18 cellular contexts compared by ENCODE assay signal in genomic region chr14:26841361-26841760, GRCh38.
A peak's percentile ranks its signal among the peaks of the same experiment; 100 is the strongest.
DNase-seq lines count a peak whose midpoint lies in the region; ATAC-seq lines count a peak whose summit lies in the region.
"Had no signal": no experiment of that assay in that cellular context is flagged by ENCODE, and none has a peak within 500 bp of the region (broad histone marks: within the 10 kb centered on the region; RNA-seq: fewer than 3 reads in every experiment).

No MANE protein-coding gene starts in this region.

- DNase-seq in HPDE6-E6E7 (ENCODE audit: extremely low spot score): peak; percentile 2
- peak; percentile 11 for DNase-seq in astrocyte of the hippocampus (ENCODE audit: low read depth, low spot score)
- DNase-seq in kidney glomerular epithelial cell (lab: John Stamatoyannopoulos, UW): peak; percentile 56
- no peak for DNase-seq in GM19240 (ENCODE audit: insufficient read length, low spot score)
- no peak for DNase-seq in effector CD4-positive, alpha-beta T cell
- DNase-seq: activated CD4-positive, alpha-beta memory T cell treated with anti-CD3 and anti-CD28 coated beads, Interleukin-2, amount 10 ng/mL, durations not matched to agents 7 days and 5 days; activated T-cell treated with anti-CD3 and anti-CD28 coated beads, Interleukin-2, amount 50 U/mL, for 48 hours; glutamatergic neuron; NCI-H1105; NCI-H82; stimulated activated CD4-positive, alpha-beta T cell treated with anti-CD3 and anti-CD28 coated beads, Interleukin-4, amount 100 ng/mL, for 24 hours; stimulated activated CD8-positive, alpha-beta memory T cell treated with anti-CD3 and anti-CD28 coated beads, Interleukin-4, amount 100 ng/mL, for 48 hours had no signal

- H3K9me3 ChIP-seq in subcutaneous abdominal adipose tissue (ENCODE audit: control insufficient read depth in 5 of 5, low read length in 5 of 5): no peaks in the 10 kb centered on the region
- H3K9me3 ChIP-seq: BLaER1 treated with 17β-estradiol and CSF1 and Interleukin-3, amounts not matched to agents 10 nM and 100 nM; thoracic aorta had no signal

- no peak for ATAC-seq in GM21786 (IDR thresholded peaks at IDR 0.05; ENCODE audit: unreplicated experiment)

- no peak overlapping the region for H3K4me3 ChIP-seq in subcutaneous abdominal adipose tissue (ENCODE audit: low read depth in 1 of 5, low read length in 5 of 5)
- H3K4me3 ChIP-seq: BLaER1 treated with 17β-estradiol and CSF1 and Interleukin-3, amounts not matched to agents 10 nM and 100 nM; K562; thoracic aorta had no signal

- no peak overlapping the region for H3K9ac ChIP-seq in subcutaneous abdominal adipose tissue (ENCODE audit: low read length in 5 of 5)
- H3K9ac ChIP-seq: BLaER1 treated with 17β-estradiol and CSF1 and Interleukin-3, amounts not matched to agents 10 nM and 100 nM had no signal

- no peaks in the 10 kb centered on the region for H3K36me3 ChIP-seq in subcutaneous abdominal adipose tissue (ENCODE audit: control insufficient read depth in 5 of 5, insufficient read depth in 5 of 5, low read length in 5 of 5)
- H3K36me3 ChIP-seq: BLaER1 treated with 17β-estradiol and CSF1 and Interleukin-3, amounts not matched to agents 10 nM and 100 nM; thoracic aorta had no signal

- H3K27ac ChIP-seq in subcutaneous abdominal adipose tissue (ENCODE audit: low read depth, low read length): peak overlapping the region; percentile 7
- H3K27ac ChIP-seq: BLaER1 treated with 17β-estradiol and CSF1 and Interleukin-3, amounts not matched to agents 10 nM and 100 nM; VCaP had no signal

- no peaks in the 10 kb centered on the region for H3K27me3 ChIP-seq in subcutaneous abdominal adipose tissue (ENCODE audit: control insufficient read depth in 5 of 5, insufficient read depth in 4 of 5, low read length in 5 of 5)
- H3K27me3 ChIP-seq: BLaER1 treated with 17β-estradiol and CSF1 and Interleukin-3, amounts not matched to agents 10 nM and 100 nM had no signal

- H3K4me1 ChIP-seq in subcutaneous abdominal adipose tissue (ENCODE audit: control insufficient read depth in 5 of 5, insufficient read depth in 5 of 5, low read length in 5 of 5): peaks cover 0 to 13% (median 5%) of the 10 kb centered on the region in 5 donors

Comparison
In these comparisons a context has a peak if more than half of its experiments do, and no peak if none do; other contexts are left out.
1. DNase-seq: peak in HPDE6-E6E7 (single experiment), astrocyte of the hippocampus (single experiment) and kidney glomerular epithelial cell (single experiment); none in GM19240 (single experiment) and effector CD4-positive, alpha-beta T cell (single experiment).